ENCODE assay signal across 1 cellular context in the genomic region with DNA sequence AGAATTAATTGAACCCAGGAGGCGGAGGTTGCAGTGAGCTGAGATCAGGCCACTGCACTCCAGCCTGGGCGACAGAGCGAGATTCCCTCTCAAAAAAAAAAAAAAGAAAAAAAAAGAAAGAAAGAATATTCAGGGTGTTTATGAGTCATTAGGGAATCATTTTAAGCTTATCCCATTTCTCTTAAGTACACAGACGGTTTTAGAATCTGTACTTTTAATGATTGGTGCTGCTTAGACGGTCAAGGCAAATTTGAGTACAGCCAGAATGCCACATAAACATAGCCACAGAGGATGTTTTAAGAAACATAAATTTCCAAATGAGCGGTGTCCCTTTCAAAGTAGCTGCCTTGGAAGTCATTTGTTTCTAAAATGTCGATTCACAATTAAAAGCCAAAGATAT.
TF ChIP-seq lines count a peak whose summit lies in the region.

No MANE protein-coding gene starts in this region.

TF ChIP-seq in A549, 52 proteins besides CTCF, POLR2A, EP300 and RAD21 (continued from another document):
- TF ChIP-seq TP53 (CRISPR knock-in tag; IDR thresholded peaks at IDR 0.05): no peak
- no peak for TF ChIP-seq HOXB5 (CRISPR knock-in tag; IDR thresholded peaks at IDR 0.05)
- no peak for TF ChIP-seq MAZ (IDR thresholded peaks at IDR 0.05; ENCODE audit: borderline replicate concordance, low read depth, low read length)
- TF ChIP-seq RCOR1 (IDR thresholded peaks at IDR 0.05; ENCODE audit: low read depth, low read length): no peak
- TF ChIP-seq RNF2 (IDR thresholded peaks at IDR 0.05; ENCODE audit: borderline replicate concordance, low read depth): no peak
